In genomic region chr11:78259777-78260470, GRCh38 we compare ENCODE assay signal across 33 cellular contexts.
A peak's percentile ranks its signal among the peaks of the same experiment; 100 is the strongest.
DNase-seq lines count a peak whose midpoint lies in the region; ATAC-seq and TF ChIP-seq lines count a peak whose summit lies in the region.
"Had no signal": no experiment of that assay in that cellular context is flagged by ENCODE, and none has a peak within 500 bp of the region (broad histone marks: within the 10 kb centered on the region; RNA-seq: fewer than 3 reads in every experiment).

No MANE protein-coding gene starts in this region.

- H3K4me3 Mint-ChIP-seq in CD14-positive monocyte (no peak overlapping the region), nephron progenitor cell (no peak overlapping the region)
- no peak overlapping the region for H3K4me3 Mint-ChIP-seq in naive thymus-derived CD4-positive, alpha-beta T cell
- H3K4me3 Mint-ChIP-seq: activated CD4-positive, alpha-beta T cell treated with anti-CD3 and anti-CD28 coated beads, Interleukin-2, amount 10 ng/mL, durations not matched to agents 24 days and 14 days; B cell; CD8-positive, alpha-beta memory T cell; H9; neural progenitor cell; stimulated activated naive CD8-positive, alpha-beta T cell treated with anti-CD3 and anti-CD28 coated beads, Interleukin-15, Interleukin-2, amounts not matched to agents 100 ng/mL and 50 ng/mL, for 24 hours; WTC11 had no signal

- no peaks in the 10 kb centered on the region for H3K79me2 ChIP-seq in PC-3 (ENCODE audit: low read length)

- TF ChIP-seq POLR2A in transverse colon (IDR thresholded peaks at IDR 0.05): no peak

- CTCF ChIA-PET in PC-3 (lab: Charles Lee): no interaction called here
- CTCF ChIA-PET in naive thymus-derived CD4-positive, alpha-beta T cell (lab: Charles Lee): no interaction called here

- no peak overlapping the region for H3K9ac ChIP-seq in PC-3 (ENCODE audit: low read length)
- H3K9ac ChIP-seq: neural progenitor cell had no signal

- no TSS peak for BruUV-seq in PC-3 (replicated peaks; lab: Mats Ljungman, UMichigan)

- in situ Hi-C loops in transverse colon (cut with MboI; ENCODE audit: low pct_ligation_motif_present in 1 of 4, low pct_unique_long_range_greater_than_20kb in 1 of 4, low sequenced_read_pairs in 3 of 4): no loop called here

- H3K9me2 ChIP-seq in PC-3 (replicated peaks; ENCODE audit: low read length): no peaks in the 10 kb centered on the region

- POLR2A ChIA-PET in PC-3 (lab: Charles Lee; ENCODE audit: unreplicated experiment): no interaction called here
- POLR2A ChIA-PET in naive thymus-derived CD4-positive, alpha-beta T cell (lab: Charles Lee): no interaction called here

- intact Hi-C loops in CD14-positive monocyte (cut with micrococcal nuclease): no loop called here
- intact Hi-C loops in PC-3 (cut with micrococcal nuclease): no loop called here
- intact Hi-C loops in left colon (cut with DNase I, micrococcal nuclease): no loop called here
- intact Hi-C loops in Right ventricle myocardium inferior (cut with DNase I): no loop called here
- intact Hi-C loops in transverse colon (cut with DNase I; ENCODE audit: low total_unique reads): no loop called here
- intact Hi-C loops in naive thymus-derived CD4-positive, alpha-beta T cell (cut with micrococcal nuclease): no loop called here
- intact Hi-C loops in ascending aorta (cut with DNase I): no loop called here

- no peak for TF ChIP-seq CTCF in CD14-positive monocyte (IDR thresholded peaks at IDR 0.05)
- no peak for TF ChIP-seq CTCF in PC-3 (conservative IDR thresholded peaks at IDR 0.05; ENCODE audit: low read depth, low read length)
- no peak for TF ChIP-seq CTCF in nephron progenitor cell (IDR thresholded peaks at IDR 0.05)
- TF ChIP-seq CTCF in transverse colon (IDR thresholded peaks at IDR 0.05): no peak
- no peak for TF ChIP-seq CTCF in ascending aorta (IDR thresholded peaks at IDR 0.05)

- H3K36me3 ChIP-seq in PC-3 (ENCODE audit: low read depth, low read length) (no peaks in the 10 kb centered on the region), transverse colon (no peaks in the 10 kb centered on the region), ascending aorta (no peaks in the 10 kb centered on the region)
- no peaks in the 10 kb centered on the region for H3K36me3 ChIP-seq in naive thymus-derived CD4-positive, alpha-beta T cell (ENCODE audit: control insufficient read depth in 2 of 3, insufficient read depth in 3 of 3, low read length in 3 of 3)
- H3K36me3 ChIP-seq: lower lobe of right lung, neural progenitor cell, right atrium auricular region, SJSA1, thoracic aorta had no signal

- H3K4me2 ChIP-seq in PC-3 (ENCODE audit: low read length): no peak overlapping the region
- H3K4me2 ChIP-seq: neural progenitor cell had no signal

- H3K27me3 ChIP-seq in PC-3 (ENCODE audit: low read length) (no peaks in the 10 kb centered on the region), transverse colon (no peaks in the 10 kb centered on the region), ascending aorta (no peaks in the 10 kb centered on the region)
- no peaks in the 10 kb centered on the region for H3K27me3 ChIP-seq in naive thymus-derived CD4-positive, alpha-beta T cell (ENCODE audit: control insufficient read depth in 2 of 2, insufficient read depth in 2 of 2, low read length in 2 of 2)
- H3K27me3 ChIP-seq: neural progenitor cell, right atrium auricular region, SJSA1 had no signal

- H3F3A ChIP-seq in PC-3 (ENCODE audit: low read length, unreplicated experiment): no peaks in the 10 kb centered on the region

- H3K4me1 Mint-ChIP-seq in CD14-positive monocyte (peaks cover 18% of the 10 kb centered on the region), nephron progenitor cell (peaks cover 43% of the 10 kb centered on the region)
- peaks cover 0 to 8% (median 0%) of the 10 kb centered on the region in 7 donors for H3K4me1 Mint-ChIP-seq in naive thymus-derived CD4-positive, alpha-beta T cell
- H3K4me1 Mint-ChIP-seq: B cell; CD8-positive, alpha-beta memory T cell had no signal

- no peak overlapping the region for H2AFZ ChIP-seq in PC-3 (ENCODE audit: low read length)
- H2AFZ ChIP-seq: neural progenitor cell had no signal

- H3K27ac Mint-ChIP-seq in CD14-positive monocyte (peak overlapping the region in 4 of 7 donors; percentile 27 to 82 (median 56)), nephron progenitor cell (peak overlapping the region; percentile 88)
- no peak overlapping the region for H3K27ac Mint-ChIP-seq in naive thymus-derived CD4-positive, alpha-beta T cell
- H3K27ac Mint-ChIP-seq: activated CD4-positive, alpha-beta T cell treated with anti-CD3 and anti-CD28 coated beads, Interleukin-2, amount 10 ng/mL, durations not matched to agents 24 days and 14 days; B cell; CD8-positive, alpha-beta memory T cell; neural progenitor cell; stimulated activated naive CD8-positive, alpha-beta T cell treated with anti-CD3 and anti-CD28 coated beads, Interleukin-15, Interleukin-2, amounts not matched to agents 100 ng/mL and 50 ng/mL, for 24 hours; WTC11 had no signal

- TF ChIP-seq EP300 in transverse colon (IDR thresholded peaks at IDR 0.05; ENCODE audit: low read depth): no peak

- H3K9me3 ChIP-seq in PC-3 (ENCODE audit: low read length) (no peaks in the 10 kb centered on the region), transverse colon (no peaks in the 10 kb centered on the region), ascending aorta (no peaks in the 10 kb centered on the region)
- no peaks in the 10 kb centered on the region for H3K9me3 ChIP-seq in naive thymus-derived CD4-positive, alpha-beta T cell (ENCODE audit: control insufficient read depth in 2 of 3, low read length in 3 of 3)
- H3K9me3 ChIP-seq: lower lobe of right lung, right atrium auricular region, SJSA1, thoracic aorta had no signal

- ATAC-seq in PC-3 (peak; percentile 61), left colon (peak; percentile 39), Right ventricle myocardium inferior (no peak)
- ATAC-seq in naive thymus-derived CD4-positive, alpha-beta T cell: no peak
- ATAC-seq: lower lobe of right lung, WTC11 had no signal

- no peaks in the 10 kb centered on the region for H3K9me3 Mint-ChIP-seq in CD14-positive monocyte
- no peaks in the 10 kb centered on the region for H3K9me3 Mint-ChIP-seq in nephron progenitor cell
- H3K9me3 Mint-ChIP-seq in naive thymus-derived CD4-positive, alpha-beta T cell: no peaks in the 10 kb centered on the region
- H3K9me3 Mint-ChIP-seq: activated CD4-positive, alpha-beta T cell treated with anti-CD3 and anti-CD28 coated beads, Interleukin-2, amount 10 ng/mL, durations not matched to agents 24 days and 14 days; CD8-positive, alpha-beta memory T cell; H9; neural progenitor cell; stimulated activated naive CD8-positive, alpha-beta T cell treated with anti-CD3 and anti-CD28 coated beads, Interleukin-15, Interleukin-2, amounts not matched to agents 100 ng/mL and 50 ng/mL, for 24 hours; WTC11 had no signal

- no peaks in the 10 kb centered on the region for H4K20me1 ChIP-seq in PC-3 (ENCODE audit: low read length)

- H3K4me3 ChIP-seq in PC-3 (ENCODE audit: low read length) (no peak overlapping the region), transverse colon (no peak overlapping the region), ascending aorta (no peak overlapping the region)
- no peak overlapping the region for H3K4me3 ChIP-seq in naive thymus-derived CD4-positive, alpha-beta T cell (ENCODE audit: low read length)
- H3K4me3 ChIP-seq: coronary artery, lower lobe of right lung, neural progenitor cell, right atrium auricular region, SJSA1, thoracic aorta had no signal

- H3K27ac ChIP-seq in PC-3 (ENCODE audit: low read length): no peak overlapping the region
- H3K27ac ChIP-seq in transverse colon: no peak overlapping the region
- H3K27ac ChIP-seq in naive thymus-derived CD4-positive, alpha-beta T cell (ENCODE audit: low read depth, low read length): no peak overlapping the region
- H3K27ac ChIP-seq in ascending aorta: no peak overlapping the region
- H3K27ac ChIP-seq: coronary artery, lower lobe of right lung, neural progenitor cell, right atrium auricular region, SJSA1 had no signal

- DNase-seq in CD14-positive monocyte (ENCODE audit: low spot score) (no peak), PC-3 (no peak), left colon (no peak), nephron progenitor cell (no peak), Right ventricle myocardium inferior (ENCODE audit: missing footprints) (no peak), transverse colon (no peak), ascending aorta (ENCODE audit: low spot score in 2 of 2) (no peak)
- DNase-seq in naive thymus-derived CD4-positive, alpha-beta T cell: no peak
- DNase-seq: ACHN; activated CD4-positive, alpha-beta T cell treated with anti-CD3 and anti-CD28 coated beads, Interleukin-2, amount 10 ng/mL, durations not matched to agents 24 days and 14 days; activated gamma-delta T cell; activated T-cell treated with anti-CD3 and anti-CD28 coated beads, Interleukin-2, amount 50 U/mL, for 1 hour; caudate nucleus; CD8-positive, alpha-beta memory T cell; effector memory CD4-positive, alpha-beta T cell; H9; lower lobe of right lung; MV-4-11; NCI-H1436; NCI-H2081 treated with DMSO at 0.1 percent for 48 hours; NCI-H446 treated with DMSO at 0.1 percent for 48 hours; posterior cingulate gyrus; RPMI8226; stimulated activated CD4-positive, alpha-beta T cell treated with anti-CD3 and anti-CD28 coated beads, Interleukin-1b, Interleukin-23, amount 100 ng/mL, for 48 hours; T1000 had no signal

- H3K4me1 ChIP-seq in PC-3 (ENCODE audit: insufficient read depth, low read length) (peaks cover 4% of the 10 kb centered on the region; the same call in 1 of the 2 replicates), transverse colon (peaks cover 4 to 29% (median 8%) of the 10 kb centered on the region in 4 donors), ascending aorta (peaks cover 7 to 31% of the 10 kb centered on the region in 2 donors)
- no peaks in the 10 kb centered on the region for H3K4me1 ChIP-seq in naive thymus-derived CD4-positive, alpha-beta T cell (ENCODE audit: control insufficient read depth in 2 of 2, insufficient read depth in 2 of 2, low read length in 2 of 2)
- H3K4me1 ChIP-seq: SJSA1 had no signal

- H3K27me3 Mint-ChIP-seq in CD14-positive monocyte (ENCODE audit: low read depth in 3 of 3) (no peaks in the 10 kb centered on the region), nephron progenitor cell (ENCODE audit: low read depth, poor library complexity) (peaks cover 8% of the 10 kb centered on the region)
- no peaks in the 10 kb centered on the region for H3K27me3 Mint-ChIP-seq in naive thymus-derived CD4-positive, alpha-beta T cell
- H3K27me3 Mint-ChIP-seq: activated CD4-positive, alpha-beta T cell treated with anti-CD3 and anti-CD28 coated beads, Interleukin-2, amount 10 ng/mL, durations not matched to agents 24 days and 14 days; B cell; stimulated activated naive CD8-positive, alpha-beta T cell treated with anti-CD3 and anti-CD28 coated beads, Interleukin-15, Interleukin-2, amounts not matched to agents 100 ng/mL and 50 ng/mL, for 24 hours had no signal

- WGBS in transverse colon (ENCODE audit: low coverage in 1 of 2), 2 donors: 64 to 70% methylated on average over 6 to 8 of the region's 8 CpGs

- peaks cover 19 to 31% of the 10 kb centered on the region in 2 donors for H3K36me3 Mint-ChIP-seq in CD14-positive monocyte
- no peaks in the 10 kb centered on the region for H3K36me3 Mint-ChIP-seq in nephron progenitor cell (ENCODE audit: low read depth)
- peaks cover 0 to 4% (median 0%) of the 10 kb centered on the region in 5 donors for H3K36me3 Mint-ChIP-seq in naive thymus-derived CD4-positive, alpha-beta T cell
- H3K36me3 Mint-ChIP-seq: CD8-positive, alpha-beta memory T cell; WTC11 had no signal

Comparison
In these comparisons a context has a peak if more than half of its experiments do, and no peak if none do; other contexts are left out.
1. H3K27ac Mint-ChIP-seq: peak in CD14-positive monocyte (4 of 7) and nephron progenitor cell (single experiment); none in naive thymus-derived CD4-positive, alpha-beta T cell (0 of 9).
2. ATAC-seq: peak in PC-3 (single experiment) and left colon (single experiment); none in Right ventricle myocardium inferior (single experiment) and naive thymus-derived CD4-positive, alpha-beta T cell (single experiment).